ENCODE assay signal across 1 cellular context in genomic region chr13:26989261-26990007, GRCh38.
TF ChIP-seq lines count a peak whose summit lies in the region.

No MANE protein-coding gene starts in this region.

TF ChIP-seq in H1, 55 proteins besides CTCF, POLR2A, EP300 and RAD21:
- TF ChIP-seq ASH2L (IDR thresholded peaks at IDR 0.05; ENCODE audit: low read length) (no peak), POU5F1 (IDR thresholded peaks at IDR 0.05; ENCODE audit: low read depth, low read length) (no peak), POLR2AphosphoS5 (IDR thresholded peaks at IDR 0.05; ENCODE audit: low read depth, low read length) (no peak), ZNF274 (IDR thresholded peaks at IDR 0.05; ENCODE audit: borderline replicate concordance, extremely low read depth, low read length) (no peak), CHD2 (IDR thresholded peaks at IDR 0.05; ENCODE audit: low read length) (no peak), TBP (IDR thresholded peaks at IDR 0.05; ENCODE audit: low read depth, low read length) (no peak), CTBP2 (IDR thresholded peaks at IDR 0.05; ENCODE audit: borderline replicate concordance, insufficient read depth, insufficient read length, low read length) (no peak), CHD7 (IDR thresholded peaks at IDR 0.05; ENCODE audit: insufficient replicate concordance, low read length) (no peak), KDM1A (IDR thresholded peaks at IDR 0.05; ENCODE audit: borderline replicate concordance, low read length) (no peak), SP1 (IDR thresholded peaks at IDR 0.05; ENCODE audit: low read depth, low read length) (no peak), CBX5 (IDR thresholded peaks at IDR 0.05; ENCODE audit: low read depth, low read length) (no peak), FOSL1 (IDR thresholded peaks at IDR 0.05; ENCODE audit: insufficient read depth, low read depth, low read length) (no peak), SIX5 (IDR thresholded peaks at IDR 0.05; ENCODE audit: low read depth, low read length) (no peak)
